8 cellular contexts compared by ENCODE assay signal in the genomic region with DNA sequence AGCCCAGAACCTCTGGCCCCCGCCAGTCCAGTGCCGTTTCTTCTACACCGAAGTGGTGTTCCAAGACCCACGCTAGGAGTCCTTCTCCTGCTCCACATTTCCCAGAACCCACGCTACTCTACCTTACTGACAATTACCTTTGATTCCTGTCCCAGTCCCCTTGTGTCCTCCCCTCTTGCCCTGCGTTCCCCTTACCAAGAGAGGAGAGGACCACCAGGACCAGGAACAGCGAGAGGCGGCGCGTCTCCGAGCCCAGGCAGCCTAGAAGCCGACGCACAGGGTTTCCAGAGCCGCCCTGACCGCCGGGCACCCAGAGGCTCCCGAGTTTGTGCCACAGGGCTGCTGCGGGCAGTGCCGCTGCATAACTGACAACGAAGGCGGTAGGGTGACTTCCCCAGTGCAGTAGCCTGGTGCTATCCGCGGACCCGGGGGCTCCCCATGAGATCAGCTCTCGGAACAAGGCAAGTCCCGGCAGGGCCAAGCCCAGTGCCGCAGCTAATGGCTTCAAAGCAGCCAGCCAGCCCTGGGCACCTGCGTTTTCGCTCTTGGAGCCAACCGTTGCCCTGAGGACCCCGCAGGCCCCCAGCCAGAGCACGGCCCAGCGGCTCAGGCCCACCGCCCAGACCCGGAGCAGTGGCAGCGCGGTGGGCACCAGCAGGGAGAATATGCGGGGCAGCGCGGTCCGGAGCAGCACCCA. TPM values are rescaled to one million over a fixed set of nuclear protein-coding genes. Genes with fewer than 3 reads are reported as not detected.
DNase-seq lines count a peak whose midpoint lies in the region; ATAC-seq and TF ChIP-seq lines count a peak whose summit lies in the region.

No MANE protein-coding gene starts in this region.

- H3K4me3 Mint-ChIP-seq in nephron = peak overlapping the region; percentile 66 to 76 (median 70)

- H3K27me3 ChIP-seq in OCI-LY3 (ENCODE audit: low read depth, low read length) = no peaks in the 10 kb centered on the region

- H4K20me1 ChIP-seq in OCI-LY3 (ENCODE audit: insufficient read depth, low read length) = peaks cover 5% of the 10 kb centered on the region; the same call in 1 of the 2 replicates

- H3K4me2 ChIP-seq in OCI-LY3 (ENCODE audit: low read length) = peak overlapping the region; percentile 97

- no peaks in the 10 kb centered on the region for H3K9me3 ChIP-seq in OCI-LY3 (ENCODE audit: insufficient read depth, low read length)

- no peaks in the 10 kb centered on the region for H3K9me3 Mint-ChIP-seq in nephron

- H3K4me1 ChIP-seq in OCI-LY3 (ENCODE audit: low read length) = peaks cover 15% of the 10 kb centered on the region
- peaks cover 3% of the 10 kb centered on the region for H3K4me1 ChIP-seq in urinary bladder (ENCODE audit: insufficient read depth)

- ATAC-seq in HG02763 (IDR thresholded peaks at IDR 0.05; ENCODE audit: unreplicated experiment) = peak; percentile 10

- peak; percentile 72 for DNase-seq in DMS53 (lab: John Stamatoyannopoulos, UW)
- no peak for DNase-seq in DMS53 treated with DMSO at 0.1 percent for 48 hours (lab: John Stamatoyannopoulos, UW; ENCODE audit: unreplicated experiment)
- peak; percentile 71 for DNase-seq in activated naive CD4-positive, alpha-beta T cell treated with Interleukin-2 at 50 U/mL for 16 hours
- DNase-seq in foreskin fibroblast = peak; percentile 43 to 67

- H3K4me1 Mint-ChIP-seq in nephron = peaks cover 15% of the 10 kb centered on the region

- H3K36me3 Mint-ChIP-seq in nephron (ENCODE audit: low read depth) = no peaks in the 10 kb centered on the region

- H3K4me3 ChIP-seq in OCI-LY3 (ENCODE audit: low read length) (peak overlapping the region; percentile 98), foreskin fibroblast (ENCODE audit: low read depth in 1 of 2, low read length in 2 of 2) (peak overlapping the region; percentile 83 to 87), urinary bladder (ENCODE audit: low read depth, low read length) (peak overlapping the region; percentile 70)

- H3K27me3 Mint-ChIP-seq in nephron (ENCODE audit: low read depth) = peaks cover 95% of the 10 kb centered on the region

- no peak for TF ChIP-seq CTCF in OCI-LY3 (IDR thresholded peaks at IDR 0.05; ENCODE audit: low read depth, low read length)
- TF ChIP-seq CTCF in foreskin fibroblast (IDR thresholded peaks at IDR 0.05; ENCODE audit: low read depth, low read length) = no peak
- TF ChIP-seq CTCF in nephron (IDR thresholded peaks at IDR 0.05; ENCODE audit: unreplicated experiment in 3 of 3) = no peak

- H3K27ac ChIP-seq in OCI-LY3 (ENCODE audit: low read length) (peak overlapping the region; percentile 94), urinary bladder (ENCODE audit: low read depth) (peak overlapping the region; percentile 97)

- no peak overlapping the region for H2AFZ ChIP-seq in OCI-LY3 (ENCODE audit: low read depth, low read length)

- H3K27ac Mint-ChIP-seq in nephron = no peak overlapping the region

- peaks cover 53% of the 10 kb centered on the region for H3K36me3 ChIP-seq in OCI-LY3 (replicated peaks; ENCODE audit: low read depth, low read length)
- H3K36me3 ChIP-seq in urinary bladder (ENCODE audit: insufficient read depth) = no peaks in the 10 kb centered on the region

- WGBS in urinary bladder = under 1% methylated on average over 41 of the region's 41 CpGs

- H3K9ac ChIP-seq in OCI-LY3 (ENCODE audit: low read length) = peak overlapping the region; percentile 99

- peaks cover 45% of the 10 kb centered on the region for H3K79me2 ChIP-seq in OCI-LY3 (ENCODE audit: low read length)

RNA-seq across cellular contexts. Expression of a gene that starts 0.5 kb away (rescaled TPM):
- total RNA-seq in urinary bladder = 16.7 TPM
- 49.8 TPM for polyA plus RNA-seq in urinary bladder

RNA-seq across cellular contexts. Expression of a gene that starts 1.0 kb away (rescaled TPM):
- total RNA-seq in urinary bladder = 6.7 TPM
- polyA plus RNA-seq in urinary bladder = 53.0 TPM

RNA-seq across cellular contexts. Expression of a gene that starts 9.1 kb away (rescaled TPM):
- 24.9 TPM for total RNA-seq in urinary bladder
- 82.0 TPM for polyA plus RNA-seq in urinary bladder

RNA-seq across cellular contexts. Expression of a gene that starts 14.5 kb away (rescaled TPM):
- 14.0 TPM for total RNA-seq in urinary bladder
- polyA plus RNA-seq in urinary bladder = 18.5 TPM

RNA-seq across cellular contexts. Expression of a gene that starts 36.2 kb away (rescaled TPM):
- total RNA-seq in urinary bladder = 0.42 TPM
- 0.90 TPM for polyA plus RNA-seq in urinary bladder
